In the genomic region with DNA sequence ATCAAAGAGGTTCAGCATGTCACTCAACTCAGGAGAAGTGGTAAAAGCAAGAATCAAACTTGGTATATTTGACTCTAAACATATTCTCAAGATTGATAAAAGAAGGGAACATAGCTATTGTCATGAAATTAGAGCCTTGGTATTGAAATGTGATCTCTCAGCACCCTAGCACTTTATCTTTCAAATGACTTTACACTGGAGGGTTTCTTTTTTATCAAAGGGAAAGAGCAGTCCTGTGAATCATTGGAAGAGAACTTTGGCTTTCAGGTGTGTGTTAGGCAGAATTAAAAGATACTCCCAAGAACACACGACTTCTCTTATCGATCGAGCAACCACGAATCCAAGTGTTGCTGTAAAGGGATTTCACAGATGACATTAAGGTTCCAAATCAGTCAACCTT, we compare ENCODE assay signal across 20 cellular contexts. TPM values are rescaled to one million over a fixed set of nuclear protein-coding genes. Genes with fewer than 3 reads are reported as not detected.
"Had no signal": no experiment of that assay in that cellular context is flagged by ENCODE, and none has a peak within 500 bp of the region (broad histone marks: within the 10 kb centered on the region; RNA-seq: fewer than 3 reads in every experiment).

No MANE protein-coding gene starts in this region.

- DNase-seq: IMR-90, Kasumi-1, KG1, MM.1S, NCI-H1092 treated with DMSO at 0.1 percent for 48 hours, NCI-H1436, NCI-H187, NCI-H2029, NCI-H2081 treated with DMSO at 0.1 percent for 48 hours, NCI-H2227 treated with DMSO at 0.1 percent for 48 hours, NCI-H524, NCI-H69, NCI-H774, Right ventricle myocardium superior, RPMI8226, SIG-M5 had no signal

- ATAC-seq: HepG2 had no signal

- H3K27ac ChIP-seq: SJSA1, SK-N-MC had no signal

- H3K4me1 ChIP-seq: SJSA1 had no signal

- H3K27me3 ChIP-seq: SJSA1 had no signal

- H3K4me3 ChIP-seq: SJSA1, SK-N-MC had no signal

- H3K9me3 ChIP-seq: SJSA1 had no signal

- H3K36me3 ChIP-seq: SJSA1 had no signal

RNA-seq across cellular contexts. Expression of a gene that starts 54.4 kb away (rescaled TPM):
- total RNA-seq: HepG2, HT-29 had no signal
- polyA plus RNA-seq: HepG2 had no signal
